In genomic region chr20:38173237-38174156, GRCh38 we compare ENCODE assay signal across 10 cellular contexts. TPM values are rescaled to one million over a fixed set of nuclear protein-coding genes. Genes with fewer than 3 reads are reported as not detected.
A peak's percentile ranks its signal among the peaks of the same experiment; 100 is the strongest.
DNase-seq lines count a peak whose midpoint lies in the region; ATAC-seq, FAIRE-seq and TF ChIP-seq lines count a peak whose summit lies in the region.
"Had no signal": no experiment of that assay in that cellular context is flagged by ENCODE, and none has a peak within 500 bp of the region (broad histone marks: within the 10 kb centered on the region; RNA-seq: fewer than 3 reads in every experiment).

No MANE protein-coding gene starts in this region.

- TF ChIP-seq POLR2A in GM12892 (IDR thresholded peaks at IDR 0.05; ENCODE audit: low read depth, low read length) = no peak

- POLR2A ChIA-PET in RWPE1 (lab: Yijun Ruan, JAX; ENCODE audit: low non-redundant PET) = no interaction called here

- no peak overlapping the region for H3K4me3 ChIP-seq in foreskin fibroblast (ENCODE audit: low read depth in 1 of 2, low read length in 2 of 2)
- H3K4me3 ChIP-seq: SK-N-MC had no signal

- CTCF ChIA-PET in RWPE1 (lab: Yijun Ruan, JAX) = interaction anchor here (0.6 to 3.4 kb wide), 7 partner anchors 23 to 127 kb away, joined by 3 to 41 read pairs (median 4); no protein-coding TSS in a partner anchor

- ATAC-seq in sciatic nerve (peak; percentile 51), GM21367 (IDR thresholded peaks at IDR 0.05; ENCODE audit: unreplicated experiment) (no peak)

- FAIRE-seq in GM12892 (lab: Jason Lieb, UNC) = no peak

- no peak; the same call in 1 of the 2 replicates for TF ChIP-seq CTCF in RWPE1 (conservative IDR thresholded peaks at IDR 0.05; ENCODE audit: low read depth)
- TF ChIP-seq CTCF in foreskin fibroblast (IDR thresholded peaks at IDR 0.05; ENCODE audit: low read depth, low read length) = no peak

- DNase-seq in GOT3 (lab: John Stamatoyannopoulos, UW) = peak; percentile 55
- peak; percentile 98 for DNase-seq in RWPE1 (ENCODE audit: low spot score)
- DNase-seq in foreskin fibroblast = peak; percentile 91 to 95
- no peak for DNase-seq in sciatic nerve (ENCODE audit: low spot score)
- DNase-seq in NCI-H1092 treated with DMSO at 0.1 percent for 48 hours (lab: John Stamatoyannopoulos, UW) = no peak
- no peak for DNase-seq in T-helper 1 cell
- no peak for DNase-seq in GM12892 (ENCODE audit: insufficient read length)
- DNase-seq: activated naive CD4-positive, alpha-beta T cell treated with anti-CD3 and anti-CD28 coated beads for 36 hours had no signal

- H3K27ac ChIP-seq in RWPE1 = peak overlapping the region; percentile 64
- H3K27ac ChIP-seq: SK-N-MC had no signal

- intact Hi-C loops in sciatic nerve (cut with DNase I) = no loop called here

RNA-seq across cellular contexts. Expression of gene TGM2, which starts 8.4 kb away (rescaled TPM):
- total RNA-seq in sciatic nerve = 70.3 TPM
- polyA plus RNA-seq in GM12892 (2012; ENCODE audit: missing spikeins) = 0.55 TPM
- total RNA-seq: activated naive CD4-positive, alpha-beta T cell treated with anti-CD3 and anti-CD28 coated beads for 36 hours had no signal

Comparison
In these comparisons a context has a peak if more than half of its experiments do, and no peak if none do; other contexts are left out.
1. DNase-seq: peak in GOT3 (single experiment), RWPE1 (single experiment) and foreskin fibroblast (2 of 2); none in sciatic nerve (single experiment), NCI-H1092 treated with DMSO at 0.1 percent for 48 hours (single experiment), T-helper 1 cell (0 of 5) and GM12892 (single experiment).